ENCODE assay signal across 21 cellular contexts in the genomic region with DNA sequence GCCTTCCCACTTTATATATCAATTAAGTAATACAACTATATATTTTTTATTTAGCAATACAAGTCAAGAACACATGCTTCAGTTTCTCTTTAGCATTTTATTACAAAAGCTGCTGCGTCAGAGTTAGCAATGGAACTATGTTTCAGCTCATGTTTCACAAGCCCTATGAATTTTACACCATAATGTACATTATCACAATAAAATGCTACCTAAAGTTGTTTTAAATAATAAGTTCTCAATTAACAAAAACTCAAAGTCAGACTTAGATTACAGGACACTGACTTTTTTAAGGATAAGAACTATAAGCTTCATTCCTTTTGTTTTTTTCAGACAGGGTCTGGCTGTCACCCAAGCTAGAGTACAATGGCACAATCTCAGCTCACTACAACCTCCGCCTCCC. TPM values are rescaled to one million over a fixed set of nuclear protein-coding genes. Genes with fewer than 3 reads are reported as not detected.
DNase-seq lines count a peak whose midpoint lies in the region; ATAC-seq, FAIRE-seq and TF ChIP-seq lines count a peak whose summit lies in the region.
"Had no signal": no experiment of that assay in that cellular context is flagged by ENCODE, and none has a peak within 500 bp of the region (broad histone marks: within the 10 kb centered on the region; RNA-seq: fewer than 3 reads in every experiment).

No MANE protein-coding gene starts in this region.

- dilution Hi-C loops in IMR-90 (cut with HindIII; ENCODE audit: low sequenced_read_pairs, unreplicated experiment) = no loop called here

- no peak overlapping the region for H3K4me3 Mint-ChIP-seq in activated naive CD4-positive, alpha-beta T cell treated with anti-CD3 and anti-CD28 coated beads, Interleukin-2, amount 50 U/mL, for 24 hours
- no peak overlapping the region for H3K4me3 Mint-ChIP-seq in activated naive CD4-positive, alpha-beta T cell treated with anti-CD3 and anti-CD28 coated beads, Interleukin-2, amount 10 ng/mL, durations not matched to agents 7 days and 5 days
- H3K4me3 Mint-ChIP-seq in stimulated activated naive B cell treated with anti-CD40 and anti-IgM and Interleukin-4, amounts not matched to agents 10 μg/mL and 1 μg/mL and 100 μg/mL, for 72 hours = no peak overlapping the region
- H3K4me3 Mint-ChIP-seq: CD4-positive, CD25-positive, alpha-beta regulatory T cell had no signal

- H3K36me3 ChIP-seq in IMR-90 (ENCODE audit: control insufficient read depth, insufficient read depth, low read length) = 0 out of 2 replicates have a peak, but pooled peaks cover 2% of the 10 kb centered on the region
- peaks cover 91% of the 10 kb centered on the region for H3K36me3 ChIP-seq in K562 (ENCODE audit: control insufficient read depth, insufficient read depth, low read length)
- H3K36me3 ChIP-seq in BE2C = peaks cover 26% of the 10 kb centered on the region

- TF ChIP-seq POLR2A in IMR-90 (IDR thresholded peaks at IDR 0.05; ENCODE audit: low read depth, low read length) = no peak
- no peak for TF ChIP-seq POLR2A in K562 (conservative IDR thresholded peaks at IDR 0.05)

- POLR2A ChIA-PET in IMR-90 (lab: Charles Lee; ENCODE audit: unreplicated experiment) (no interaction called here), K562 (lab: Yijun Ruan, JAX) (interaction anchor here (0.7 to 2.7 kb wide), 7 partner anchors 12 to 108 kb away, joined by 3 to 10 read pairs (median 3); no protein-coding TSS in a partner anchor)

- no peak overlapping the region for H3K14ac ChIP-seq in IMR-90 (replicated peaks; ENCODE audit: low read depth, low read length)

- peak overlapping the region; percentile 72 for H3K27ac Mint-ChIP-seq in activated naive CD4-positive, alpha-beta T cell treated with anti-CD3 and anti-CD28 coated beads, Interleukin-2, amount 50 U/mL, for 24 hours
- H3K27ac Mint-ChIP-seq in activated naive CD4-positive, alpha-beta T cell treated with anti-CD3 and anti-CD28 coated beads, Interleukin-2, amount 10 ng/mL, durations not matched to agents 7 days and 5 days = no peak overlapping the region
- H3K27ac Mint-ChIP-seq in stimulated activated naive B cell treated with anti-CD40 and anti-IgM and Interleukin-4, amounts not matched to agents 10 μg/mL and 1 μg/mL and 100 μg/mL, for 72 hours = peak overlapping the region; percentile 65
- H3K27ac Mint-ChIP-seq: CD4-positive, CD25-positive, alpha-beta regulatory T cell had no signal

- peaks cover 81% of the 10 kb centered on the region for H3K79me2 ChIP-seq in K562 (ENCODE audit: control insufficient read depth, insufficient read depth, low read length)

- no peaks in the 10 kb centered on the region for H3K27me3 Mint-ChIP-seq in activated naive CD4-positive, alpha-beta T cell treated with anti-CD3 and anti-CD28 coated beads, Interleukin-2, amount 50 U/mL, for 24 hours
- H3K27me3 Mint-ChIP-seq in activated naive CD4-positive, alpha-beta T cell treated with anti-CD3 and anti-CD28 coated beads, Interleukin-2, amount 10 ng/mL, durations not matched to agents 7 days and 5 days = no peaks in the 10 kb centered on the region
- H3K27me3 Mint-ChIP-seq in stimulated activated naive B cell treated with anti-CD40 and anti-IgM and Interleukin-4, amounts not matched to agents 10 μg/mL and 1 μg/mL and 100 μg/mL, for 72 hours = no peaks in the 10 kb centered on the region
- H3K27me3 Mint-ChIP-seq: CD4-positive, CD25-positive, alpha-beta regulatory T cell had no signal

- intact Hi-C loops in IMR-90 (cut with micrococcal nuclease) = no loop called here
- intact Hi-C loops in K562 (cut with micrococcal nuclease) = no loop called here

- H2AK5ac ChIP-seq in IMR-90 (ENCODE audit: low read depth, low read length) = no peak overlapping the region

- H3K27ac ChIP-seq in IMR-90 (ENCODE audit: insufficient read depth, low read length) (no peak overlapping the region), K562 (ENCODE audit: extremely low read depth, low read depth, low read length) (no peak overlapping the region)
- H3K27ac ChIP-seq: BLaER1, HL-60, PC-9, SJCRH30 had no signal

- H3K4me2 ChIP-seq in IMR-90 (ENCODE audit: low read depth, low read length) (no peak overlapping the region), K562 (ENCODE audit: insufficient read depth, low read length) (no peak overlapping the region)
- H3K4me2 ChIP-seq: BLaER1, PC-9 had no signal

- no peak for TF ChIP-seq RAD21 in IMR-90 (IDR thresholded peaks at IDR 0.05; ENCODE audit: low read length)
- no peak for TF ChIP-seq RAD21 in K562 (CRISPR knock-in tag; conservative IDR thresholded peaks at IDR 0.05 in 1 of 2, IDR thresholded peaks at IDR 0.05 in 1 of 2)

- no CpG with 5 or more reads among the region's 2 CpGs for WGBS in IMR-90 (ENCODE audit: extremely low coverage in 2 of 2, insufficient read length in 1 of 2), 2 experiments
- 89% methylated on average over 2 of the region's 2 CpGs for WGBS in K562 (ENCODE audit: insufficient coverage, low coverage, missing lambda C conversion rate)

- H3K4ac ChIP-seq in IMR-90 (ENCODE audit: low read depth, low read length) = no peak overlapping the region

- CTCF ChIA-PET in activated naive CD4-positive, alpha-beta T cell treated with anti-CD3 and anti-CD28 coated beads, Interleukin-2, amount 10 ng/mL, durations not matched to agents 7 days and 5 days (lab: Charles Lee) = interaction anchor here (1.2 to 1.5 kb wide), 2 partner anchors 14 to 25 kb away, joined by 3 read pairs; no protein-coding TSS in a partner anchor
- CTCF ChIA-PET in IMR-90 (lab: Yijun Ruan, JAX) = no interaction called here
- CTCF ChIA-PET in K562 (lab: Yijun Ruan, JAX; ENCODE audit: low intra/inter-chr PET ratio) = interaction anchor here (0.6 kb wide), 1 partner anchor 913 kb away, joined by 3 read pairs; no protein-coding TSS in a partner anchor

- peaks cover 38% of the 10 kb centered on the region for H3K36me3 Mint-ChIP-seq in activated naive CD4-positive, alpha-beta T cell treated with anti-CD3 and anti-CD28 coated beads, Interleukin-2, amount 50 U/mL, for 24 hours
- peaks cover 67% of the 10 kb centered on the region for H3K36me3 Mint-ChIP-seq in activated naive CD4-positive, alpha-beta T cell treated with anti-CD3 and anti-CD28 coated beads, Interleukin-2, amount 10 ng/mL, durations not matched to agents 7 days and 5 days
- peaks cover 17 to 49% of the 10 kb centered on the region in 2 donors for H3K36me3 Mint-ChIP-seq in stimulated activated naive B cell treated with anti-CD40 and anti-IgM and Interleukin-4, amounts not matched to agents 10 μg/mL and 1 μg/mL and 100 μg/mL, for 72 hours

- H3K56ac ChIP-seq in IMR-90 (ENCODE audit: extremely low read depth, insufficient read depth, low read length) = no peak overlapping the region

- H3K79me1 ChIP-seq in IMR-90 (ENCODE audit: low read depth in 1 of 2, low read length in 2 of 2) = peaks cover 22 to 23% of the 10 kb centered on the region in 2 experiments

- FAIRE-seq in K562 (lab: Jason Lieb, UNC) = no peak
- FAIRE-seq: H1 had no signal

- H3K23ac ChIP-seq in IMR-90 (ENCODE audit: low read depth, low read length) = no peak overlapping the region

- no peak for TF ChIP-seq EP300 in K562 (IDR thresholded peaks at IDR 0.05; ENCODE audit: low read length)

- H3K4me1 ChIP-seq in IMR-90 (ENCODE audit: control insufficient read depth, insufficient read depth, low read length) = no peaks in the 10 kb centered on the region
- peaks cover 0 to 12% of the 10 kb centered on the region in 2 experiments; a peak in 3 of 5 replicates for H3K4me1 ChIP-seq in K562 (replicated peaks in 1 of 2; ENCODE audit: control insufficient read depth in 2 of 2, insufficient read depth in 2 of 2, low read length in 2 of 2)
- H3K4me1 ChIP-seq in BE2C = no peaks in the 10 kb centered on the region
- H3K4me1 ChIP-seq: SJCRH30 had no signal

- H3K9me3 ChIP-seq in IMR-90 (ENCODE audit: control insufficient read depth, insufficient read depth, low read length) (no peaks in the 10 kb centered on the region), K562 (replicated peaks; ENCODE audit: control insufficient read depth, insufficient read depth, low read depth, low read length) (no peaks in the 10 kb centered on the region), BE2C (no peaks in the 10 kb centered on the region; the same call in 1 of the 2 replicates)
- H3K9me3 ChIP-seq: BLaER1, SJCRH30 had no signal

- no peak overlapping the region for H2BK5ac ChIP-seq in IMR-90 (ENCODE audit: low read depth, low read length, poor library complexity, severe bottlenecking)

- H2BK15ac ChIP-seq in IMR-90 (ENCODE audit: low read depth, low read length) = no peak overlapping the region

- H3K27me3 ChIP-seq in IMR-90 (ENCODE audit: control insufficient read depth, insufficient read depth, low read length) = no peaks in the 10 kb centered on the region
- no peaks in the 10 kb centered on the region for H3K27me3 ChIP-seq in K562 (ENCODE audit: control insufficient read depth in 2 of 2, insufficient read depth in 2 of 2, low read length in 2 of 2)
- H3K27me3 ChIP-seq in BE2C = no peaks in the 10 kb centered on the region
- H3K27me3 ChIP-seq: BLaER1, SJCRH30 had no signal

- no peaks in the 10 kb centered on the region; the same call in 1 of the 2 replicates for H4K20me1 ChIP-seq in IMR-90 (ENCODE audit: insufficient read depth, low read length)
- H4K20me1 ChIP-seq in K562 (replicated peaks; ENCODE audit: control insufficient read depth, insufficient read depth, low read length) = no peaks in the 10 kb centered on the region

- BruUV-seq in IMR-90 (replicated peaks; lab: Mats Ljungman, UMichigan) (no TSS peak), K562 (replicated peaks; lab: Mats Ljungman, UMichigan) (no TSS peak)

- DNase-seq in activated naive CD4-positive, alpha-beta T cell treated with anti-CD3 and anti-CD28 coated beads, Interleukin-2, amount 10 ng/mL, durations not matched to agents 7 days and 5 days = no peak
- no peak for DNase-seq in IMR-90
- DNase-seq in K562 (ENCODE audit: extremely low read depth in 1 of 4, low spot score in 3 of 4) = no peak
- DNase-seq in stimulated activated naive B cell treated with anti-CD40 and anti-IgM and Interleukin-4, amounts not matched to agents 10 μg/mL and 1 μg/mL and 100 μg/mL, for 72 hours = no peak
- DNase-seq in islet precursor cell = no peak
- no peak for DNase-seq in BE2C
- DNase-seq: 8988T; CD4-positive, CD25-positive, alpha-beta regulatory T cell; DMS53; Kasumi-1; MV-4-11; NCI-H2029; NCI-H446 treated with DMSO at 0.1 percent for 48 hours; PC-9; SJCRH30 had no signal

- no peak overlapping the region for H2AK9ac ChIP-seq in IMR-90 (replicated peaks; ENCODE audit: low read depth, low read length, poor library complexity)

- no peaks in the 10 kb centered on the region for H3K9me3 Mint-ChIP-seq in activated naive CD4-positive, alpha-beta T cell treated with anti-CD3 and anti-CD28 coated beads, Interleukin-2, amount 50 U/mL, for 24 hours
- H3K9me3 Mint-ChIP-seq in activated naive CD4-positive, alpha-beta T cell treated with anti-CD3 and anti-CD28 coated beads, Interleukin-2, amount 10 ng/mL, durations not matched to agents 7 days and 5 days = no peaks in the 10 kb centered on the region
- no peaks in the 10 kb centered on the region for H3K9me3 Mint-ChIP-seq in stimulated activated naive B cell treated with anti-CD40 and anti-IgM and Interleukin-4, amounts not matched to agents 10 μg/mL and 1 μg/mL and 100 μg/mL, for 72 hours
- H3K9me3 Mint-ChIP-seq: CD4-positive, CD25-positive, alpha-beta regulatory T cell had no signal

- ATAC-seq in IMR-90 (ENCODE audit: low read depth) (no peak), K562 (peak; percentile 40; the same call in 2 of the 3 replicates), GM21381 (IDR thresholded peaks at IDR 0.05; ENCODE audit: unreplicated experiment) (no peak)
- ATAC-seq in stimulated activated naive B cell treated with anti-CD40 and anti-IgM and Interleukin-4, amounts not matched to agents 10 μg/mL and 1 μg/mL and 100 μg/mL, for 72 hours (replicated peaks) = no peak
- ATAC-seq: Right ventricle myocardium inferior had no signal

- TF ChIP-seq CTCF in IMR-90 (conservative IDR thresholded peaks at IDR 0.05; ENCODE audit: low read depth, low read length) (no peak), K562 (IDR thresholded peaks at IDR 0.05 in 2 of 3, conservative IDR thresholded peaks at IDR 0.05 in 1 of 3; ENCODE audit: insufficient read depth in 2 of 3, low read depth in 1 of 3, low read length in 3 of 3) (no peak), BE2C (IDR thresholded peaks at IDR 0.05; ENCODE audit: low read depth, low read length) (no peak)

- H2AFZ ChIP-seq in IMR-90 (replicated peaks; ENCODE audit: low read length, poor library complexity) (no peak overlapping the region), K562 (ENCODE audit: low read depth, low read length) (no peak overlapping the region)
- H2AFZ ChIP-seq: PC-9 had no signal

- in situ Hi-C loops in IMR-90 (cut with MboI; ENCODE audit: low sequenced_read_pairs) = no loop called here
- in situ Hi-C loops in K562 (cut with MboI) = no loop called here

- H2BK120ac ChIP-seq in IMR-90 (ENCODE audit: low read depth, low read length) = no peak overlapping the region

- H3K9ac ChIP-seq in IMR-90 (ENCODE audit: low read depth, low read length) (no peak overlapping the region), K562 (ENCODE audit: insufficient read depth in 1 of 2, low read depth in 2 of 2, low read length in 2 of 2) (no peak overlapping the region; a peak in 1 of 4 replicates)
- H3K9ac ChIP-seq: BLaER1 had no signal

- H3K4me3 ChIP-seq in IMR-90 (ENCODE audit: insufficient read depth, low read depth, low read length) (no peak overlapping the region), K562 (no peak overlapping the region), BE2C (ENCODE audit: low read depth, low read length) (no peak overlapping the region)
- H3K4me3 ChIP-seq: BLaER1, PC-9, SJCRH30 had no signal

- 0 out of 2 replicates have a peak overlapping the region, but pooled peaks have one; percentile 78 for H4K5ac ChIP-seq in IMR-90 (ENCODE audit: low read depth, low read length)

- no peak overlapping the region for H4K8ac ChIP-seq in IMR-90 (ENCODE audit: low read depth in 2 of 2, low read length in 2 of 2)

- H3K9me1 ChIP-seq in IMR-90 (ENCODE audit: insufficient read depth, low read length) (no peaks in the 10 kb centered on the region), K562 (ENCODE audit: control insufficient read depth, insufficient read depth, low read length) (no peaks in the 10 kb centered on the region)

- H4K91ac ChIP-seq in IMR-90 (ENCODE audit: insufficient read depth, low read depth, low read length) = no peak overlapping the region

- no peak overlapping the region for H3K18ac ChIP-seq in IMR-90 (ENCODE audit: low read depth, low read length)

- no peak overlapping the region for H2BK20ac ChIP-seq in IMR-90 (ENCODE audit: low read depth, low read length)

- peaks cover 9% of the 10 kb centered on the region for H3K4me1 Mint-ChIP-seq in activated naive CD4-positive, alpha-beta T cell treated with anti-CD3 and anti-CD28 coated beads, Interleukin-2, amount 50 U/mL, for 24 hours
- peaks cover 19% of the 10 kb centered on the region for H3K4me1 Mint-ChIP-seq in activated naive CD4-positive, alpha-beta T cell treated with anti-CD3 and anti-CD28 coated beads, Interleukin-2, amount 10 ng/mL, durations not matched to agents 7 days and 5 days
- H3K4me1 Mint-ChIP-seq in stimulated activated naive B cell treated with anti-CD40 and anti-IgM and Interleukin-4, amounts not matched to agents 10 μg/mL and 1 μg/mL and 100 μg/mL, for 72 hours = peaks cover 0 to 4% of the 10 kb centered on the region in 2 donors

RNA-seq across cellular contexts. Expression of a gene that starts 52.3 kb away (rescaled TPM):
- 13.1 and 16.4 TPM in 2 replicates for total RNA-seq in IMR-90 (2012; rRNA removed)
- polyA plus RNA-seq in IMR-90 (2012; rRNA removed) = 17.9 and 19.8 TPM in 2 replicates
- 3.2 and 5.8 TPM in 2 replicates for polyA plus RNA-seq in IMR-90 (2012; cell fraction: cytosol; rRNA removed)
- 12.6 and 41.3 TPM in 2 replicates for polyA plus RNA-seq in IMR-90 (2012; cell fraction: nucleus; rRNA removed; ENCODE audit: low replicate concordance)
- 140 and 431 TPM in 2 replicates for total RNA-seq in K562 (2011; cell fraction: chromatin; rRNA removed; ENCODE audit: low replicate concordance)
- 73.7 and 105 TPM in 2 replicates for total RNA-seq in K562 (2011; cell fraction: nucleolus; rRNA removed)
- 141 and 150 TPM in 2 replicates for total RNA-seq in K562 (2011; cell fraction: nucleoplasm; rRNA removed)
- 93.8 and 109 TPM in 2 replicates for total RNA-seq in K562 (2014; rRNA removed)
- 98.6 and 116 TPM in 2 replicates for total RNA-seq in K562 (2014; rRNA removed; fragmentation: Illumina TruSeq; extraction: Trizol)
- 82.7 and 88.5 TPM in 2 replicates for total RNA-seq in K562 (2015; rRNA removed; fragmentation: Illumina TruSeq; extraction: Trizol)
- 109 and 118 TPM in 2 replicates for total RNA-seq in K562 (2021)
- 172 and 175 TPM in 2 replicates for polyA plus RNA-seq in K562 (2011; rRNA removed)
- polyA plus RNA-seq in K562 (2011; cell fraction: cytosol; rRNA removed) = 52.3 and 86.8 TPM in 2 replicates
- 308 and 479 TPM in 2 replicates for polyA plus RNA-seq in K562 (2011; cell fraction: nucleus; rRNA removed)
- 96.3 and 101 TPM in 2 replicates for polyA plus RNA-seq in K562 (2012)
- 146 and 170 TPM in 2 replicates for polyA plus RNA-seq in K562 (2014; fragmentation: Illumina TruSeq; extraction: Trizol)
- 10 to 100 TPM; 48.7 to 63.0 TPM for polyA plus RNA-seq in K562 (2014; fragmentation: Nextera tagmentation; extraction: Ambion mirVana)
- polyA plus RNA-seq in K562 (2014; rRNA removed) = 137 and 157 TPM in 2 replicates
- polyA minus RNA-seq in K562 (2011; rRNA and poly(A)+ RNA removed) = 123 and 134 TPM in 2 replicates
- 54.2 and 59.2 TPM in 2 replicates for polyA minus RNA-seq in K562 (2011; cell fraction: cytosol; rRNA and poly(A)+ RNA removed)
- 83.7 and 175 TPM in 2 replicates for polyA minus RNA-seq in K562 (2011; cell fraction: nucleus; rRNA and poly(A)+ RNA removed)
- 12.9 TPM for polyA plus RNA-seq in BE2C (2012; ENCODE audit: insufficient read depth, insufficient read length, low read depth)
